8 cellular contexts compared by ENCODE assay signal in genomic region chr17:59829217-59830006, GRCh38.
DNase-seq lines count a peak whose midpoint lies in the region; ATAC-seq and TF ChIP-seq lines count a peak whose summit lies in the region.

No MANE protein-coding gene starts in this region.

- peaks cover 49% of the 10 kb centered on the region for H3K4me1 ChIP-seq in RWPE2 (ENCODE audit: insufficient read depth, poor library complexity, severe bottlenecking)
- peaks cover 22% of the 10 kb centered on the region for H3K4me1 ChIP-seq in muscle layer of colon (ENCODE audit: insufficient read depth, low read length)

- DNase-seq in activated T-cell treated with anti-CD3 and anti-CD28 coated beads, Interleukin-2, amount 50 U/mL, for 72 hours: peak; percentile 73 to 76
- no peak for DNase-seq in activated T-cell treated with anti-CD3 and anti-CD28 coated beads, Interleukin-2, amount 50 U/mL, for 48 hours
- peak; percentile 99 for DNase-seq in H4 (ENCODE audit: low spot score)
- DNase-seq in RWPE2 (ENCODE audit: low spot score): no peak
- DNase-seq in dedifferentiated amniotic fluid mesenchymal stem cell (ENCODE audit: extremely low spot score): peak; percentile 76
- DNase-seq in hippocampal formation (lab: John Stamatoyannopoulos, UW): no peak

- H3K4me3 ChIP-seq in RWPE2 (ENCODE audit: severe bottlenecking) (peak overlapping the region; percentile 1), muscle layer of colon (ENCODE audit: low read depth in 1 of 2, low read length in 2 of 2) (peak overlapping the region in 1 of 2 donors; percentile 21)

- TF ChIP-seq CTCF in RWPE2 (IDR thresholded peaks at IDR 0.05; ENCODE audit: poor library complexity, severe bottlenecking): no peak

- H3K9ac ChIP-seq in muscle layer of colon (ENCODE audit: low read length): no peak overlapping the region

- H3K9me3 Mint-ChIP-seq in activated T-cell treated with anti-CD3 and anti-CD28 coated beads, Interleukin-2, amount 50 U/mL, for 72 hours: no peaks in the 10 kb centered on the region

- peaks cover 11 to 24% of the 10 kb centered on the region in 2 donors for H3K36me3 Mint-ChIP-seq in activated T-cell treated with anti-CD3 and anti-CD28 coated beads, Interleukin-2, amount 50 U/mL, for 72 hours (ENCODE audit: insufficient read depth in 2 of 2)

- H3K9me3 ChIP-seq in KOPT-K1 (ENCODE audit: insufficient read depth, low read length, poor library complexity, severe bottlenecking): no peaks in the 10 kb centered on the region
- H3K9me3 ChIP-seq in RWPE2 (ENCODE audit: severe bottlenecking): no peaks in the 10 kb centered on the region
- no peaks in the 10 kb centered on the region for H3K9me3 ChIP-seq in muscle layer of colon (ENCODE audit: low read length)

- peaks cover 94% of the 10 kb centered on the region for H3K4me1 Mint-ChIP-seq in activated T-cell treated with anti-CD3 and anti-CD28 coated beads, Interleukin-2, amount 50 U/mL, for 72 hours (ENCODE audit: low read depth)

- H3K27me3 ChIP-seq in RWPE2 (ENCODE audit: insufficient read depth, poor library complexity, severe bottlenecking) (no peaks in the 10 kb centered on the region), muscle layer of colon (ENCODE audit: control insufficient read depth in 1 of 2, insufficient read depth in 2 of 2, low read length in 2 of 2) (no peaks in the 10 kb centered on the region)

- peak overlapping the region; percentile 100 for H3K27ac Mint-ChIP-seq in activated T-cell treated with anti-CD3 and anti-CD28 coated beads, Interleukin-2, amount 50 U/mL, for 72 hours

- H3K36me3 ChIP-seq in KOPT-K1 (ENCODE audit: insufficient read depth, low read length) (0 out of 2 replicates have a peak, but pooled peaks cover 6% of the 10 kb centered on the region), RWPE2 (ENCODE audit: low read depth) (no peaks in the 10 kb centered on the region), muscle layer of colon (ENCODE audit: insufficient read depth, low read length) (no peaks in the 10 kb centered on the region)

- H3K27ac ChIP-seq in KOPT-K1 (ENCODE audit: low read depth, low read length, poor library complexity, severe bottlenecking) (peak overlapping the region; percentile 80), RWPE2 (ENCODE audit: poor library complexity, severe bottlenecking) (peak overlapping the region; percentile 98), muscle layer of colon (ENCODE audit: low read depth, low read length) (peak overlapping the region; percentile 94)

- no peaks in the 10 kb centered on the region for H3K27me3 Mint-ChIP-seq in activated T-cell treated with anti-CD3 and anti-CD28 coated beads, Interleukin-2, amount 50 U/mL, for 72 hours (ENCODE audit: low read depth)

- H3K4me3 Mint-ChIP-seq in activated T-cell treated with anti-CD3 and anti-CD28 coated beads, Interleukin-2, amount 50 U/mL, for 72 hours: peak overlapping the region; percentile 77 to 100

- ATAC-seq in activated T-cell treated with anti-CD3 and anti-CD28 coated beads, Interleukin-2, amount 50 U/mL, for 72 hours (replicated peaks in 1 of 2): peak; percentile 75
- peak; percentile 95 for ATAC-seq in RWPE2 (ENCODE audit: low read depth)

Comparison
In these comparisons a context has a peak if more than half of its experiments do, and no peak if none do; other contexts are left out.
1. DNase-seq: peak in activated T-cell treated with anti-CD3 and anti-CD28 coated beads, Interleukin-2, amount 50 U/mL, for 72 hours (2 of 2), H4 (single experiment) and dedifferentiated amniotic fluid mesenchymal stem cell (single experiment); none in activated T-cell treated with anti-CD3 and anti-CD28 coated beads, Interleukin-2, amount 50 U/mL, for 48 hours (0 of 2), RWPE2 (single experiment) and hippocampal formation (0 of 2).
2. Peak in every context shown above with its lines, with median percentiles within 50 percentile points of each other: H3K27ac ChIP-seq.